ENCODE assay signal across 31 cellular contexts in genomic region chr1:22225858-22226584, GRCh38.
A peak's percentile ranks its signal among the peaks of the same experiment; 100 is the strongest.
DNase-seq lines count a peak whose midpoint lies in the region; ATAC-seq and TF ChIP-seq lines count a peak whose summit lies in the region.
"Had no signal": no experiment of that assay in that cellular context is flagged by ENCODE, and none has a peak within 500 bp of the region (broad histone marks: within the 10 kb centered on the region; RNA-seq: fewer than 3 reads in every experiment).

No MANE protein-coding gene starts in this region.

- no peak overlapping the region for H3K4me3 ChIP-seq in GM12865 (ENCODE audit: low read depth, low read length)
- no peak overlapping the region for H3K4me3 ChIP-seq in Jurkat, Clone E6-1 (ENCODE audit: low read length)
- H3K4me3 ChIP-seq: right atrium auricular region, SJCRH30, smooth muscle cell, upper lobe of right lung had no signal

- peaks cover 9% of the 10 kb centered on the region for H3K9me3 Mint-ChIP-seq in WTC11
- no peaks in the 10 kb centered on the region for H3K9me3 Mint-ChIP-seq in activated CD8-positive, alpha-beta T cell treated with anti-CD3 and anti-CD28 coated beads, Interleukin-2, amount 10 ng/mL, durations not matched to agents 7 days and 5 days (ENCODE audit: insufficient read depth)
- H3K9me3 Mint-ChIP-seq: activated CD4-positive, alpha-beta memory T cell treated with anti-CD3 and anti-CD28 coated beads, Interleukin-2, amount 10 ng/mL, durations not matched to agents 7 days and 5 days; activated naive CD4-positive, alpha-beta T cell treated with anti-CD3 and anti-CD28 coated beads, Interleukin-2, amount 50 U/mL, for 24 hours; activated T-helper 17 cell treated with anti-CD3 and anti-CD28 coated beads, Interleukin-2, amount 50 U/mL, for 72 hours had no signal

- TF ChIP-seq CTCF in GM12865 (IDR thresholded peaks at IDR 0.05; ENCODE audit: insufficient read depth, low read depth, low read length, missing control alignments) (no peak), WTC11 (IDR thresholded peaks at IDR 0.05) (no peak)

- H3K27ac Mint-ChIP-seq in WTC11, result no peak overlapping the region; the same call in 1 of the 2 replicates
- no peak overlapping the region for H3K27ac Mint-ChIP-seq in activated CD8-positive, alpha-beta T cell treated with anti-CD3 and anti-CD28 coated beads, Interleukin-2, amount 10 ng/mL, durations not matched to agents 7 days and 5 days
- H3K27ac Mint-ChIP-seq: activated CD4-positive, alpha-beta memory T cell treated with anti-CD3 and anti-CD28 coated beads, Interleukin-2, amount 10 ng/mL, durations not matched to agents 7 days and 5 days; activated naive CD4-positive, alpha-beta T cell treated with anti-CD3 and anti-CD28 coated beads, Interleukin-2, amount 50 U/mL, for 24 hours; activated T-helper 17 cell treated with anti-CD3 and anti-CD28 coated beads, Interleukin-2, amount 50 U/mL, for 72 hours had no signal

- DNase-seq in GM12865 (ENCODE audit: low read depth) (peak; percentile 15), WTC11 (ENCODE audit: low spot score) (peak; percentile 33), iPS-NIHi7 (ENCODE audit: extremely low spot score) (peak; percentile 56), erythroblast (lab: John Stamatoyannopoulos, UW) (no peak), A172 (ENCODE audit: low spot score) (no peak)
- peak; percentile 85 for DNase-seq in Jurkat, Clone E6-1 (ENCODE audit: low read depth, low spot score)
- no peak for DNase-seq in activated CD8-positive, alpha-beta T cell treated with anti-CD3 and anti-CD28 coated beads, Interleukin-2, amount 10 ng/mL, durations not matched to agents 7 days and 5 days
- DNase-seq: activated CD4-positive, alpha-beta memory T cell treated with anti-CD3 and anti-CD28 coated beads, Interleukin-2, amount 10 ng/mL, durations not matched to agents 7 days and 5 days; activated CD4-positive, CD25-positive, alpha-beta regulatory T cell treated with anti-CD3 and anti-CD28 coated beads, Interleukin-2, amount 50 U/mL, for 72 hours; activated CD8-positive, alpha-beta memory T cell treated with anti-CD3 and anti-CD28 coated beads, Interleukin-2, amount 50 U/mL, for 48 hours; amniotic stem cell; COR-L47; dermis blood vessel endothelial cell; DMS79; foreskin melanocyte; GOT3; Karpas-422; NCI-H146; NCI-H226; SJCRH30; stimulated activated naive CD4-positive, alpha-beta T cell; T-helper 1 cell; upper lobe of right lung had no signal

- H3K4me1 Mint-ChIP-seq in WTC11, result peaks cover 8% of the 10 kb centered on the region
- no peaks in the 10 kb centered on the region for H3K4me1 Mint-ChIP-seq in activated CD8-positive, alpha-beta T cell treated with anti-CD3 and anti-CD28 coated beads, Interleukin-2, amount 10 ng/mL, durations not matched to agents 7 days and 5 days (ENCODE audit: low read depth)
- H3K4me1 Mint-ChIP-seq: activated CD4-positive, alpha-beta memory T cell treated with anti-CD3 and anti-CD28 coated beads, Interleukin-2, amount 10 ng/mL, durations not matched to agents 7 days and 5 days; activated naive CD4-positive, alpha-beta T cell treated with anti-CD3 and anti-CD28 coated beads, Interleukin-2, amount 50 U/mL, for 24 hours had no signal

- no peaks in the 10 kb centered on the region for H3K36me3 Mint-ChIP-seq in WTC11
- H3K36me3 Mint-ChIP-seq in activated CD8-positive, alpha-beta T cell treated with anti-CD3 and anti-CD28 coated beads, Interleukin-2, amount 10 ng/mL, durations not matched to agents 7 days and 5 days (ENCODE audit: low read depth), result no peaks in the 10 kb centered on the region
- H3K36me3 Mint-ChIP-seq: activated naive CD4-positive, alpha-beta T cell treated with anti-CD3 and anti-CD28 coated beads, Interleukin-2, amount 50 U/mL, for 24 hours; brain had no signal

- H3K4me3 Mint-ChIP-seq in WTC11, result no peak overlapping the region
- H3K4me3 Mint-ChIP-seq in activated CD8-positive, alpha-beta T cell treated with anti-CD3 and anti-CD28 coated beads, Interleukin-2, amount 10 ng/mL, durations not matched to agents 7 days and 5 days, result no peak overlapping the region
- H3K4me3 Mint-ChIP-seq: activated CD4-positive, alpha-beta memory T cell treated with anti-CD3 and anti-CD28 coated beads, Interleukin-2, amount 10 ng/mL, durations not matched to agents 7 days and 5 days; activated naive CD4-positive, alpha-beta T cell treated with anti-CD3 and anti-CD28 coated beads, Interleukin-2, amount 50 U/mL, for 24 hours; activated T-helper 17 cell treated with anti-CD3 and anti-CD28 coated beads, Interleukin-2, amount 50 U/mL, for 72 hours; brain; neural crest cell had no signal

- CTCF ChIA-PET in WTC11 (lab: Charles Lee), result interaction anchor here (0.5 to 1.8 kb wide), 15 partner anchors 8 to 190 kb away, joined by 3 to 25 read pairs (median 3); no protein-coding TSS in a partner anchor
- CTCF ChIA-PET in activated CD8-positive, alpha-beta T cell treated with anti-CD3 and anti-CD28 coated beads, Interleukin-2, amount 10 ng/mL, durations not matched to agents 7 days and 5 days (lab: Charles Lee), result no interaction called here

- H3K27me3 Mint-ChIP-seq in WTC11 (ENCODE audit: low read depth), result no peaks in the 10 kb centered on the region
- H3K27me3 Mint-ChIP-seq in activated CD8-positive, alpha-beta T cell treated with anti-CD3 and anti-CD28 coated beads, Interleukin-2, amount 10 ng/mL, durations not matched to agents 7 days and 5 days (ENCODE audit: low read depth), result peaks cover 5% of the 10 kb centered on the region

- POLR2A ChIA-PET in WTC11 (lab: Charles Lee), result no interaction called here
- POLR2A ChIA-PET in activated CD8-positive, alpha-beta T cell treated with anti-CD3 and anti-CD28 coated beads, Interleukin-2, amount 10 ng/mL, durations not matched to agents 7 days and 5 days (lab: Charles Lee), result no interaction called here

- TF ChIP-seq POLR2A in erythroblast (IDR thresholded peaks at IDR 0.05; ENCODE audit: low read length), result no peak

- ATAC-seq in WTC11 (peak; percentile 76), GM19328 (IDR thresholded peaks at IDR 0.05; ENCODE audit: unreplicated experiment) (no peak)
- no peak for ATAC-seq in activated CD8-positive, alpha-beta T cell treated with anti-CD3 and anti-CD28 coated beads, Interleukin-2, amount 10 ng/mL, durations not matched to agents 7 days and 5 days
- ATAC-seq: activated T-helper 17 cell treated with anti-CD3 and anti-CD28 coated beads, Interleukin-2, amount 50 U/mL, for 72 hours; left lobe of liver; upper lobe of right lung had no signal

TF ChIP-seq in WTC11, 78 proteins besides CTCF, POLR2A, EP300 and RAD21:
- TF ChIP-seq SOX15 (CRISPR knock-in tag; IDR thresholded peaks at IDR 0.05) (no peak), ZNF423 (CRISPR knock-in tag; IDR thresholded peaks at IDR 0.05) (peak; percentile 63), MXD4 (CRISPR knock-in tag; IDR thresholded peaks at IDR 0.05; ENCODE audit: borderline replicate concordance) (no peak), HMGA2 (CRISPR knock-in tag; IDR thresholded peaks at IDR 0.05) (no peak)
TF ChIP-seq in WTC11: peak in this region for 1.

Comparison
In these comparisons a context has a peak if more than half of its experiments do, and no peak if none do; other contexts are left out.
1. DNase-seq: peak in GM12865 (single experiment), Jurkat, Clone E6-1 (single experiment), WTC11 (single experiment) and iPS-NIHi7 (single experiment); none in activated CD8-positive, alpha-beta T cell treated with anti-CD3 and anti-CD28 coated beads, Interleukin-2, amount 10 ng/mL, durations not matched to agents 7 days and 5 days (single experiment), erythroblast (0 of 2) and A172 (single experiment).